Comparison of ENCODE assay signal across 23 cellular contexts in genomic region chr16:16154292-16154951, GRCh38.
"Had no signal": no experiment of that assay in that cellular context is flagged by ENCODE, and none has a peak within 500 bp of the region (broad histone marks: within the 10 kb centered on the region; RNA-seq: fewer than 3 reads in every experiment).

No MANE protein-coding gene starts in this region.

- ATAC-seq: activated T-cell treated with anti-CD3 and anti-CD28 coated beads, Interleukin-2, amount 50 U/mL, for 72 hours; left cardiac atrium; right cardiac atrium; T-helper 17 cell had no signal

- H2AFZ ChIP-seq: parathyroid adenoma had no signal

- H3K9ac ChIP-seq: parathyroid adenoma had no signal

- FAIRE-seq: endometrium, frontal cortex had no signal

- H3K27me3 ChIP-seq: breast epithelium, colonic mucosa, spleen, vagina had no signal

- H3K4me3 ChIP-seq: breast epithelium, colonic mucosa, spleen, vagina had no signal

- H3K4me1 ChIP-seq: colonic mucosa, parathyroid adenoma had no signal

- H3K9me3 ChIP-seq: colonic mucosa, vagina had no signal

- DNase-seq: activated CD4-positive, alpha-beta T cell treated with anti-CD3 and anti-CD28 coated beads for 4 hours; activated CD4-positive, alpha-beta T cell treated with anti-CD3 and anti-CD28 coated beads, Interleukin-2, amount 50 U/mL, for 4 hours; activated naive CD4-positive, alpha-beta T cell; activated T-cell treated with anti-CD3 and anti-CD28 coated beads for 4 hours; activated T-cell treated with anti-CD3 and anti-CD28 coated beads, Interleukin-2, amount 50 U/mL, for 72 hours; colonic mucosa; effector CD8-positive, alpha-beta T cell; islet precursor cell; left cardiac atrium; naive B cell; nephron progenitor cell; right cardiac atrium; spleen; substantia nigra; T-helper 17 cell; T1000 had no signal

- H3K36me3 ChIP-seq: breast epithelium, colonic mucosa, vagina had no signal

- H3K27ac ChIP-seq: breast epithelium, colonic mucosa, epithelial cell of prostate, parathyroid adenoma, spleen, vagina, VCaP had no signal
